9 cellular contexts compared by ENCODE assay signal in the genomic region with DNA sequence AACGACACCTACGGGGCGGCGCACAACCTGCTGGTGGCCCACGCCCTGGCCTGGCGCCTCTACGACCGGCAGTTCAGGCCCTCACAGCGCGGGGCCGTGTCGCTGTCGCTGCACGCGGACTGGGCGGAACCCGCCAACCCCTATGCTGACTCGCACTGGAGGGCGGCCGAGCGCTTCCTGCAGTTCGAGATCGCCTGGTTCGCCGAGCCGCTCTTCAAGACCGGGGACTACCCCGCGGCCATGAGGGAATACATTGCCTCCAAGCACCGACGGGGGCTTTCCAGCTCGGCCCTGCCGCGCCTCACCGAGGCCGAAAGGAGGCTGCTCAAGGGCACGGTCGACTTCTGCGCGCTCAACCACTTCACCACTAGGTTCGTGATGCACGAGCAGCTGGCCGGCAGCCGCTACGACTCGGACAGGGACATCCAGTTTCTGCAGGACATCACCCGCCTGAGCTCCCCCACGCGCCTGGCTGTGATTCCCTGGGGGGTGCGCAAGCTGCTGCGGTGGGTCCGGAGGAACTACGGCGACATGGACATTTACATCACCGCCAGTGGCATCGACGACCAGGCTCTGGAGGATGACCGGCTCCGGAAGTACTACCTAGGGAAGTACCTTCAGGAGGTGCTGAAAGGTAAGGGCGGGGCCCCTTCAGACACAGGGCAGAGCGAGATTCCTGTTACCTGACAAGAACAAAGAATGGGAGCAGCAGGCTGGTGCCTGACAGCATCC. TPM values are rescaled to one million over a fixed set of nuclear protein-coding genes. Genes with fewer than 3 reads are reported as not detected.
DNase-seq lines count a peak whose midpoint lies in the region; ATAC-seq and TF ChIP-seq lines count a peak whose summit lies in the region.
"Had no signal": no experiment of that assay in that cellular context is flagged by ENCODE, and none has a peak within 500 bp of the region (broad histone marks: within the 10 kb centered on the region; RNA-seq: fewer than 3 reads in every experiment).

No MANE protein-coding gene starts in this region.

- H3K9me3 Mint-ChIP-seq in activated CD4-positive, alpha-beta T cell treated with anti-CD3 and anti-CD28 coated beads, Interleukin-2, amount 10 ng/mL, durations not matched to agents 24 days and 14 days, result no peaks in the 10 kb centered on the region
- no peaks in the 10 kb centered on the region for H3K9me3 Mint-ChIP-seq in endothelial cell (ENCODE audit: unreplicated experiment)
- H3K9me3 Mint-ChIP-seq: brain had no signal

- 3 to 5% methylated on average over 8 to 21 of the region's 61 CpGs for WGBS in thyroid gland, 2 donors

- H3K4me3 Mint-ChIP-seq in activated CD4-positive, alpha-beta T cell treated with anti-CD3 and anti-CD28 coated beads, Interleukin-2, amount 10 ng/mL, durations not matched to agents 24 days and 14 days, result peak overlapping the region; percentile 26
- H3K4me3 Mint-ChIP-seq in endothelial cell (ENCODE audit: unreplicated experiment), result no peak overlapping the region
- H3K4me3 Mint-ChIP-seq: brain had no signal

- no peaks in the 10 kb centered on the region for H3K27me3 ChIP-seq in thyroid gland

- no peak for TF ChIP-seq POLR2A in thyroid gland (IDR thresholded peaks at IDR 0.05)

- intact Hi-C loops in activated CD4-positive, alpha-beta T cell treated with anti-CD3 and anti-CD28 coated beads, Interleukin-2, amount 10 ng/mL, durations not matched to agents 24 days and 14 days (cut with micrococcal nuclease), result no loop called here
- intact Hi-C loops in thyroid gland (cut with DNase I), result no loop called here

- peaks cover 23% of the 10 kb centered on the region for H3K36me3 Mint-ChIP-seq in activated CD4-positive, alpha-beta T cell treated with anti-CD3 and anti-CD28 coated beads, Interleukin-2, amount 10 ng/mL, durations not matched to agents 24 days and 14 days (ENCODE audit: low read depth)
- H3K36me3 Mint-ChIP-seq in endothelial cell (ENCODE audit: low read depth, unreplicated experiment), result peaks cover 8% of the 10 kb centered on the region

- H3K9me3 ChIP-seq in thyroid gland, result no peaks in the 10 kb centered on the region

- no peak for TF ChIP-seq CTCF in endothelial cell (IDR thresholded peaks at IDR 0.05; ENCODE audit: unreplicated experiment)
- TF ChIP-seq CTCF in thyroid gland (IDR thresholded peaks at IDR 0.05), result peak in 2 of 6 experiments; percentile 23 to 42

- H3K27me3 Mint-ChIP-seq in activated CD4-positive, alpha-beta T cell treated with anti-CD3 and anti-CD28 coated beads, Interleukin-2, amount 10 ng/mL, durations not matched to agents 24 days and 14 days, result no peaks in the 10 kb centered on the region
- peaks cover 2% of the 10 kb centered on the region for H3K27me3 Mint-ChIP-seq in endothelial cell (ENCODE audit: unreplicated experiment)

- H3K4me1 ChIP-seq in thyroid gland, result peaks cover 4 to 7% of the 10 kb centered on the region in 2 donors

- H3K4me3 ChIP-seq in thyroid gland (replicated peaks in 1 of 3), result peak overlapping the region in 2 of 3 donors; percentile 7 to 27

- H3K27ac ChIP-seq in thyroid gland, result no peak overlapping the region

- H3K36me3 ChIP-seq in thyroid gland, result peaks cover 6 to 7% of the 10 kb centered on the region in 2 donors

- H3K4me1 Mint-ChIP-seq in activated CD4-positive, alpha-beta T cell treated with anti-CD3 and anti-CD28 coated beads, Interleukin-2, amount 10 ng/mL, durations not matched to agents 24 days and 14 days, result peaks cover 9% of the 10 kb centered on the region
- H3K4me1 Mint-ChIP-seq in endothelial cell (ENCODE audit: unreplicated experiment), result peaks cover 3% of the 10 kb centered on the region
- H3K4me1 Mint-ChIP-seq: brain had no signal

- peak; percentile 78 for DNase-seq in activated CD4-positive, alpha-beta T cell treated with anti-CD3 and anti-CD28 coated beads, Interleukin-2, amount 10 ng/mL, durations not matched to agents 24 days and 14 days
- DNase-seq in endothelial cell (ENCODE audit: low spot score) (peak; percentile 67), mucosa of gallbladder (ENCODE audit: low spot score) (peak; percentile 34), thyroid gland (peak; percentile 65 to 77), medulla oblongata (ENCODE audit: extremely low spot score) (no peak), DMS114 treated with DMSO at 0.1 percent for 48 hours (lab: John Stamatoyannopoulos, UW; ENCODE audit: unreplicated experiment) (no peak)

- H3K27ac Mint-ChIP-seq in activated CD4-positive, alpha-beta T cell treated with anti-CD3 and anti-CD28 coated beads, Interleukin-2, amount 10 ng/mL, durations not matched to agents 24 days and 14 days, result no peak overlapping the region
- H3K27ac Mint-ChIP-seq in endothelial cell (ENCODE audit: unreplicated experiment), result no peak overlapping the region

- ATAC-seq in GM18868 (IDR thresholded peaks at IDR 0.05; ENCODE audit: unreplicated experiment) (peak; percentile 91), HG02981 (IDR thresholded peaks at IDR 0.05; ENCODE audit: unreplicated experiment) (peak; percentile 80)

RNA-seq across cellular contexts. Expression of gene RPL9, which starts 11.7 kb away (rescaled TPM):
- 1,785 and 1,789 TPM in 2 replicates for total RNA-seq in activated CD4-positive, alpha-beta T cell treated with anti-CD3 and anti-CD28 coated beads, Interleukin-2, amount 10 ng/mL, durations not matched to agents 24 days and 14 days
- total RNA-seq in endothelial cell (ENCODE audit: unreplicated experiment), result 1,562 TPM
- 1,194 TPM for total RNA-seq in mucosa of gallbladder
- total RNA-seq in thyroid gland, result 1,000 to 10,000 TPM; 1,178 to 4,608 (median 3,940) TPM

RNA-seq across cellular contexts. Expression of gene LIAS, which starts 11.8 kb away (rescaled TPM):
- 27.7 and 29.2 TPM in 2 replicates for total RNA-seq in activated CD4-positive, alpha-beta T cell treated with anti-CD3 and anti-CD28 coated beads, Interleukin-2, amount 10 ng/mL, durations not matched to agents 24 days and 14 days
- total RNA-seq in endothelial cell (ENCODE audit: unreplicated experiment) (9.8 TPM), mucosa of gallbladder (14.7 TPM), thyroid gland (10 to 100 TPM; 10.7 to 18.9 (median 15.5) TPM)

RNA-seq across cellular contexts. Expression of gene KLB, which starts 40.3 kb away (rescaled TPM):
- not detected in 2 replicates for total RNA-seq in activated CD4-positive, alpha-beta T cell treated with anti-CD3 and anti-CD28 coated beads, Interleukin-2, amount 10 ng/mL, durations not matched to agents 24 days and 14 days
- total RNA-seq in endothelial cell (ENCODE audit: unreplicated experiment), result not detected
- not detected for total RNA-seq in mucosa of gallbladder
- total RNA-seq in thyroid gland, result under 1 TPM in 2 of 4 donors, not detected in 2; 0.20 to 0.27 TPM

Comparison
In these comparisons a context has a peak if more than half of its experiments do, and no peak if none do; other contexts are left out.
1. DNase-seq: peak in activated CD4-positive, alpha-beta T cell treated with anti-CD3 and anti-CD28 coated beads, Interleukin-2, amount 10 ng/mL, durations not matched to agents 24 days and 14 days (single experiment), endothelial cell (single experiment), mucosa of gallbladder (single experiment) and thyroid gland (2 of 2); none in medulla oblongata (single experiment) and DMS114 treated with DMSO at 0.1 percent for 48 hours (single experiment).